In genomic region chr2:157737636-157738035, GRCh38 we compare ENCODE assay signal across 9 cellular contexts.
"Had no signal": no experiment of that assay in that cellular context is flagged by ENCODE, and none has a peak within 500 bp of the region (broad histone marks: within the 10 kb centered on the region; RNA-seq: fewer than 3 reads in every experiment).

No MANE protein-coding gene starts in this region.

- H2AFZ ChIP-seq: GM23338 had no signal

- H3K4me2 ChIP-seq: GM23338, KMS-11 had no signal

- DNase-seq: H9, HCEC 1CT, IMR-90, KBM-7 had no signal

- H3K9ac ChIP-seq: KMS-11 had no signal

- FAIRE-seq: H1, H54 had no signal

- H3K27ac ChIP-seq: HL-60, KMS-11 had no signal

- ATAC-seq: GM23338 had no signal

- H3K4me1 Mint-ChIP-seq: GM23338 had no signal

- H3K27ac Mint-ChIP-seq: GM23338 had no signal

- H3K4me3 ChIP-seq: GM23338 had no signal

- H3K9me3 Mint-ChIP-seq: GM23338, H9 had no signal

- H3K4me3 Mint-ChIP-seq: GM23338, H9 had no signal
